In the genomic region with DNA sequence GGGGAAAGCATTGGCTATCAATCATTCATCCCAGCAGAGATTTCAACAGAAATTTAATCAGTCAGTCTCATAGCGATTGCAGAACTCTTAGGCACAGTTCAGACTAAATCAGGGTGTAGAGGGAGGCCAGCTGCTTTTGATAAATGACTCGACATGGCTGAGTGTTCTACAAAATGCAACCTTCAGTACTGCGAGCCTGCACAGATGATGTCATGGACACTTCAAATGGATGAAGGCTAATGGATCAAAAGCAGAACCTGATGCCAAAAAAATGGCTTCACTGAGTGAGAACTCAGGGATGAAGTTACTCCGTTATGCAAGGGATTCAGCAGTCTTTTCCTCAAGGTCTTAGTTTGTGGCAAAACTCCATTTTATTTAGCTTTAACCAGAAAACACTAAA, we compare ENCODE assay signal across 16 cellular contexts.
DNase-seq lines count a peak whose midpoint lies in the region; ATAC-seq and TF ChIP-seq lines count a peak whose summit lies in the region.
"Had no signal": no experiment of that assay in that cellular context is flagged by ENCODE, and none has a peak within 500 bp of the region (broad histone marks: within the 10 kb centered on the region; RNA-seq: fewer than 3 reads in every experiment).

No MANE protein-coding gene starts in this region.

- H3K36me3 ChIP-seq in heart left ventricle, result no peaks in the 10 kb centered on the region
- H3K36me3 ChIP-seq: MG63, prostate gland, thoracic aorta had no signal

- ATAC-seq in heart left ventricle, result peak in 3 of 4 donors; percentile 53 to 91 (median 84)

- no peaks in the 10 kb centered on the region for H3K27me3 ChIP-seq in heart left ventricle
- H3K27me3 ChIP-seq: MG63 had no signal

- H3K27ac ChIP-seq in heart left ventricle, result no peak overlapping the region
- H3K27ac ChIP-seq: prostate gland, thoracic aorta had no signal

- H3K9me3 ChIP-seq in heart left ventricle, result peaks cover 0 to 4% (median 0%) of the 10 kb centered on the region in 12 donors
- H3K9me3 ChIP-seq: MG63, prostate gland, thoracic aorta had no signal

- no peak for TF ChIP-seq CTCF in heart left ventricle (IDR thresholded peaks at IDR 0.05)

- H3K4me1 ChIP-seq in heart left ventricle, result peaks cover 0 to 6% (median 0%) of the 10 kb centered on the region in 12 donors
- H3K4me1 ChIP-seq: prostate gland had no signal

- peak; percentile 22 for DNase-seq in AG08395 (ENCODE audit: low spot score)
- DNase-seq in MV-4-11 (lab: John Stamatoyannopoulos, UW), result peak; percentile 8
- DNase-seq in NCI-H774 (lab: John Stamatoyannopoulos, UW), result peak; percentile 33
- DNase-seq in heart left ventricle, result peak in 2 of 5 donors; percentile 32 to 34
- no peak for DNase-seq in activated gamma-delta T cell treated with Interleukin-2 at 50 U/mL for 16 hours
- DNase-seq in NCI-H82 treated with DMSO at 0.1 percent for 48 hours (lab: John Stamatoyannopoulos, UW; ENCODE audit: unreplicated experiment), result no peak
- DNase-seq in NOMO-1 treated with DMSO at 0.1 percent for 48 hours (lab: John Stamatoyannopoulos, UW; ENCODE audit: unreplicated experiment), result no peak
- no peak for DNase-seq in middle frontal gyrus (ENCODE audit: extremely low spot score, low spot score)
- DNase-seq: activated CD8-positive, alpha-beta memory T cell treated with anti-CD3 and anti-CD28 coated beads for 24 hours; activated gamma-delta T cell; DMS 273 treated with DMSO at 0.1 percent for 48 hours; effector CD8-positive, alpha-beta T cell; MG63; stimulated activated CD4-positive, alpha-beta T cell treated with anti-CD3 and anti-CD28 coated beads, Interleukin-1b, Interleukin-23, amount 100 ng/mL, for 48 hours had no signal

- intact Hi-C loops in heart left ventricle (cut with DNase I), result loop anchor here in 1 of 10 donors (5.0 kb wide), 1 partner anchor 38 kb away; no protein-coding TSS in a partner anchor

- no peak for TF ChIP-seq POLR2A in heart left ventricle (IDR thresholded peaks at IDR 0.05)

- WGBS in heart left ventricle, 4 donors, result 35 to 53% (median 46%) methylated on average over 4 of the region's 4 CpGs

- no peak overlapping the region for H3K4me3 ChIP-seq in heart left ventricle
- H3K4me3 ChIP-seq: MG63, prostate gland, thoracic aorta had no signal

Comparison
In these comparisons a context has a peak if more than half of its experiments do, and no peak if none do; other contexts are left out.
1. DNase-seq: peak in AG08395 (single experiment), MV-4-11 (single experiment) and NCI-H774 (single experiment); none in activated gamma-delta T cell treated with Interleukin-2 at 50 U/mL for 16 hours (single experiment), NCI-H82 treated with DMSO at 0.1 percent for 48 hours (single experiment), NOMO-1 treated with DMSO at 0.1 percent for 48 hours (single experiment) and middle frontal gyrus (single experiment).